29 cellular contexts compared by ENCODE assay signal in genomic region chr12:57160741-57161140, GRCh38. TPM values are rescaled to one million over a fixed set of nuclear protein-coding genes. Genes with fewer than 3 reads are reported as not detected.
"Had no signal": no experiment of that assay in that cellular context is flagged by ENCODE, and none has a peak within 500 bp of the region (broad histone marks: within the 10 kb centered on the region; RNA-seq: fewer than 3 reads in every experiment).

No MANE protein-coding gene starts in this region.

- H3K4me3 Mint-ChIP-seq: activated CD8-positive, alpha-beta T cell treated with anti-CD3 and anti-CD28 coated beads for 36 hours; activated naive CD4-positive, alpha-beta T cell treated with anti-CD3 and anti-CD28 coated beads, Interleukin-2, amount 10 ng/mL, durations not matched to agents 7 days and 5 days; activated naive CD8-positive, alpha-beta T cell treated with anti-CD3 and anti-CD28 coated beads for 36 hours; activated T-cell treated with anti-CD3 and anti-CD28 coated beads, Interleukin-2, amount 50 U/mL, for 72 hours had no signal

- H3K9me3 ChIP-seq: breast epithelium, MG63, SJSA1 had no signal

- H3K27ac ChIP-seq: SJSA1 had no signal

- H3K27ac Mint-ChIP-seq: activated CD8-positive, alpha-beta T cell treated with anti-CD3 and anti-CD28 coated beads for 36 hours; activated naive CD4-positive, alpha-beta T cell treated with anti-CD3 and anti-CD28 coated beads, Interleukin-2, amount 10 ng/mL, durations not matched to agents 7 days and 5 days; activated naive CD8-positive, alpha-beta T cell treated with anti-CD3 and anti-CD28 coated beads for 36 hours; activated T-cell treated with anti-CD3 and anti-CD28 coated beads, Interleukin-2, amount 50 U/mL, for 72 hours; activated T-helper 2 cell treated with anti-CD3 and anti-CD28 coated beads, Interferon-gamma antibody, Interleukin-2, Interleukin-4, amounts not matched to agents 10 μg/mL and 5 μg/mL and 100 μg/mL, durations not matched to agents 14 hours and 24 hours and 36 hours had no signal

- H3K9me3 Mint-ChIP-seq: activated CD8-positive, alpha-beta T cell treated with anti-CD3 and anti-CD28 coated beads for 36 hours; activated naive CD4-positive, alpha-beta T cell treated with anti-CD3 and anti-CD28 coated beads, Interleukin-2, amount 10 ng/mL, durations not matched to agents 7 days and 5 days; activated naive CD8-positive, alpha-beta T cell treated with anti-CD3 and anti-CD28 coated beads for 36 hours; activated T-cell treated with anti-CD3 and anti-CD28 coated beads, Interleukin-2, amount 50 U/mL, for 72 hours; activated T-helper 2 cell treated with anti-CD3 and anti-CD28 coated beads, Interferon-gamma antibody, Interleukin-2, Interleukin-4, amounts not matched to agents 10 μg/mL and 5 μg/mL and 100 μg/mL, durations not matched to agents 14 hours and 24 hours and 36 hours had no signal

- H3K4me3 ChIP-seq: breast epithelium, MG63, SJSA1 had no signal

- H3K36me3 Mint-ChIP-seq: activated naive CD4-positive, alpha-beta T cell treated with anti-CD3 and anti-CD28 coated beads, Interleukin-2, amount 10 ng/mL, durations not matched to agents 7 days and 5 days; activated naive CD8-positive, alpha-beta T cell treated with anti-CD3 and anti-CD28 coated beads for 36 hours had no signal

- ATAC-seq: activated CD4-positive, CD25-positive, alpha-beta regulatory T cell treated with anti-CD3 and anti-CD28 coated beads, Interleukin-2, amount 50 U/mL, for 24 hours; activated CD8-positive, alpha-beta T cell treated with anti-CD3 and anti-CD28 coated beads for 36 hours; activated T-cell treated with anti-CD3 and anti-CD28 coated beads, Interleukin-2, amount 50 U/mL, for 72 hours; SK-N-SH treated with all-trans-retinoic acid at 6 μM for 48 hours had no signal

- H3K27me3 ChIP-seq: breast epithelium, MG63, SJSA1 had no signal

- DNase-seq: activated CD4-positive, alpha-beta T cell treated with anti-CD3 and anti-CD28 coated beads for 4 hours; activated CD8-positive, alpha-beta memory T cell treated with anti-CD3 and anti-CD28 coated beads, Interleukin-2, amount 50 U/mL, for 4 hours; activated CD8-positive, alpha-beta T cell treated with anti-CD3 and anti-CD28 coated beads for 36 hours; activated gamma-delta T cell treated with Interleukin-2 at 50 U/mL for 16 hours; activated naive CD4-positive, alpha-beta T cell treated with anti-CD3 and anti-CD28 coated beads, Interleukin-2, amount 10 ng/mL, durations not matched to agents 7 days and 5 days; activated naive CD8-positive, alpha-beta T cell treated with anti-CD3 and anti-CD28 coated beads for 36 hours; activated T-cell treated with anti-CD3 and anti-CD28 coated beads, Interleukin-2, amount 50 U/mL, for 72 hours; aorta; central memory CD4-positive, alpha-beta T cell; MG63; MV-4-11; NCI-H1092 treated with DMSO at 0.1 percent for 48 hours; NCI-H1436; NCI-H1694 treated with DMSO at 0.1 percent for 48 hours; NCI-H2029 treated with DMSO at 0.1 percent for 48 hours; NCI-H345; NCI-H510A; NCI-H526 treated with DMSO at 0.1 percent for 48 hours; NCI-H82; SHP77; SW 1271 had no signal

- H3K4me1 ChIP-seq: breast epithelium had no signal

RNA-seq across cellular contexts. Expression of gene LRP1-AS, which starts 13.3 kb away (rescaled TPM):
- total RNA-seq: activated CD8-positive, alpha-beta T cell treated with anti-CD3 and anti-CD28 coated beads for 36 hours; activated naive CD8-positive, alpha-beta T cell treated with anti-CD3 and anti-CD28 coated beads for 36 hours; activated T-cell treated with anti-CD3 and anti-CD28 coated beads, Interleukin-2, amount 50 U/mL, for 72 hours; activated T-helper 2 cell treated with anti-CD3 and anti-CD28 coated beads, Interferon-gamma antibody, Interleukin-2, Interleukin-4, amounts not matched to agents 10 μg/mL and 5 μg/mL and 100 μg/mL, durations not matched to agents 14 hours and 24 hours and 36 hours; aorta; breast epithelium; OCI-LY7; RPMI7951; SJSA1; T-helper 1 cell treated with Interleukin-12 subunit alpha and Interleukin-12 subunit beta and Interleukin-4 antibody, amounts not matched to agents 30 ng/mL and 1 ng/mL, for 36 hours had no signal
- polyA plus RNA-seq: aorta had no signal
